In genomic region chr6:116572162-116572561, GRCh38 we compare ENCODE assay signal across 8 cellular contexts. TPM values are rescaled to one million over a fixed set of nuclear protein-coding genes. Genes with fewer than 3 reads are reported as not detected.
DNase-seq lines count a peak whose midpoint lies in the region; ATAC-seq, FAIRE-seq and TF ChIP-seq lines count a peak whose summit lies in the region.

No MANE protein-coding gene starts in this region.

- peak overlapping the region; percentile 75 for H3K9ac ChIP-seq in SU-DHL-6 (ENCODE audit: low read length)

- intact Hi-C loops in CD4-positive, alpha-beta T cell (cut with DNase I, micrococcal nuclease): loop anchor here (5.0 kb wide), 2 partner anchors 95 to 470 kb away; partner anchors contain the start of genes ZUP1 (in 2 of the 2) and NT5DC1 (in 1 of the 2)
- intact Hi-C loops in esophagus muscularis mucosa (cut with DNase I): no loop called here
- intact Hi-C loops in naive thymus-derived CD4-positive, alpha-beta T cell (cut with micrococcal nuclease): loop anchor here in 1 of 2 donors (5.0 kb wide), 1 partner anchor 75 kb away; no protein-coding TSS in a partner anchor

- H3K4me3 Mint-ChIP-seq in CD4-positive, alpha-beta T cell: peak overlapping the region; percentile 95
- H3K4me3 Mint-ChIP-seq in naive thymus-derived CD4-positive, alpha-beta T cell: peak overlapping the region; percentile 94 to 99 (median 98)

- TF ChIP-seq POLR2A in esophagus muscularis mucosa (IDR thresholded peaks at IDR 0.05; ENCODE audit: low read depth): no peak

- H4K20me1 ChIP-seq in SU-DHL-6 (ENCODE audit: low read depth, low read length): no peaks in the 10 kb centered on the region

- H3K4me3 ChIP-seq in SU-DHL-6 (ENCODE audit: insufficient read depth, low read length, poor library complexity, severe bottlenecking) (peak overlapping the region; percentile 82), esophagus muscularis mucosa (peak overlapping the region; percentile 74 to 86 (median 80))
- peak overlapping the region; percentile 86 for H3K4me3 ChIP-seq in naive thymus-derived CD4-positive, alpha-beta T cell (ENCODE audit: low read length)

- no peaks in the 10 kb centered on the region for H3K27me3 Mint-ChIP-seq in CD4-positive, alpha-beta T cell
- H3K27me3 Mint-ChIP-seq in naive thymus-derived CD4-positive, alpha-beta T cell: peaks cover 0 to 3% (median 0%) of the 10 kb centered on the region in 5 donors

- peak overlapping the region; percentile 97 for H3K27ac Mint-ChIP-seq in CD4-positive, alpha-beta T cell
- H3K27ac Mint-ChIP-seq in naive thymus-derived CD4-positive, alpha-beta T cell: peak overlapping the region; percentile 96 to 100 (median 99)

- peaks cover 45% of the 10 kb centered on the region for H3K36me3 Mint-ChIP-seq in CD4-positive, alpha-beta T cell (ENCODE audit: low read depth)
- H3K36me3 Mint-ChIP-seq in naive thymus-derived CD4-positive, alpha-beta T cell: peaks cover 7 to 22% (median 17%) of the 10 kb centered on the region in 5 donors

- H3K9me3 Mint-ChIP-seq in CD4-positive, alpha-beta T cell: no peaks in the 10 kb centered on the region
- no peaks in the 10 kb centered on the region for H3K9me3 Mint-ChIP-seq in naive thymus-derived CD4-positive, alpha-beta T cell

- TF ChIP-seq EP300 in esophagus muscularis mucosa (IDR thresholded peaks at IDR 0.05): no peak

- H3K4me2 ChIP-seq in SU-DHL-6 (ENCODE audit: low read depth, low read length, poor library complexity, severe bottlenecking): peak overlapping the region; percentile 87

- H3K4me1 Mint-ChIP-seq in CD4-positive, alpha-beta T cell (ENCODE audit: low read depth): peaks cover 63% of the 10 kb centered on the region
- H3K4me1 Mint-ChIP-seq in naive thymus-derived CD4-positive, alpha-beta T cell: peaks cover 39 to 73% (median 64%) of the 10 kb centered on the region in 7 donors

- no peak for DNase-seq in CD4-positive, alpha-beta T cell
- DNase-seq in HEK293T (ENCODE audit: extremely low spot score) (peak; percentile 44), esophagus muscularis mucosa (ENCODE audit: extremely low spot score) (no peak), urothelium cell line (ENCODE audit: low spot score) (no peak), kidney glomerular epithelial cell (lab: John Stamatoyannopoulos, UW) (no peak)
- peak in 1 of 9 donors; percentile 10 for DNase-seq in naive thymus-derived CD4-positive, alpha-beta T cell

- peak overlapping the region; percentile 65 for H2AFZ ChIP-seq in SU-DHL-6 (ENCODE audit: low read depth, low read length, severe bottlenecking)

- peaks cover 25 to 53% (median 39%) of the 10 kb centered on the region in 4 donors for H3K4me1 ChIP-seq in esophagus muscularis mucosa
- peaks cover 16 to 21% of the 10 kb centered on the region in 2 donors for H3K4me1 ChIP-seq in naive thymus-derived CD4-positive, alpha-beta T cell (ENCODE audit: control insufficient read depth in 2 of 2, insufficient read depth in 2 of 2, low read length in 2 of 2)

- H3K36me3 ChIP-seq in SU-DHL-6 (ENCODE audit: low read length): no peaks in the 10 kb centered on the region; the same call in 1 of the 2 replicates
- H3K36me3 ChIP-seq in esophagus muscularis mucosa: peaks cover 0 to 24% (median 13%) of the 10 kb centered on the region in 4 donors
- H3K36me3 ChIP-seq in naive thymus-derived CD4-positive, alpha-beta T cell (ENCODE audit: control insufficient read depth in 2 of 3, insufficient read depth in 3 of 3, low read length in 3 of 3): peaks cover 0 to 3% (median 0%) of the 10 kb centered on the region in 3 experiments

- peaks cover 45% of the 10 kb centered on the region for H3K79me2 ChIP-seq in SU-DHL-6 (ENCODE audit: insufficient read depth, low read length)

- no peak for FAIRE-seq in urothelium cell line (lab: Jason Lieb, UNC)

- no peaks in the 10 kb centered on the region for H3K27me3 ChIP-seq in CD4-positive, alpha-beta T cell (ENCODE audit: control insufficient read depth, insufficient read depth, low read length)
- no peaks in the 10 kb centered on the region for H3K27me3 ChIP-seq in SU-DHL-6 (ENCODE audit: low read length)
- no peaks in the 10 kb centered on the region for H3K27me3 ChIP-seq in esophagus muscularis mucosa
- no peaks in the 10 kb centered on the region for H3K27me3 ChIP-seq in naive thymus-derived CD4-positive, alpha-beta T cell (ENCODE audit: control insufficient read depth in 2 of 2, insufficient read depth in 2 of 2, low read length in 2 of 2)

- H3K9me2 ChIP-seq in SU-DHL-6 (replicated peaks; ENCODE audit: insufficient read depth, low read length): no peaks in the 10 kb centered on the region

- POLR2A ChIA-PET in CD4-positive, alpha-beta T cell (lab: Charles Lee): interaction anchor here (0.9 to 3.4 kb wide), 11 partner anchors 8 to 471 kb away, joined by 3 to 121 read pairs (median 15); partner anchors contain the start of genes KPNA5, NT5DC1, TSPYL1 and TSPYL4
- POLR2A ChIA-PET in HEK293T (lab: Yijun Ruan, JAX): interaction anchor here (0.6 to 2.7 kb wide), 11 partner anchors 34 to 319 kb away, joined by 3 to 20 read pairs (median 3); partner anchors contain the start of genes CALHM5, FAM162B, RSPH4A and TSPYL1
- POLR2A ChIA-PET in naive thymus-derived CD4-positive, alpha-beta T cell (lab: Charles Lee): interaction anchor here (0.7 to 5.6 kb wide), 13 partner anchors 8 to 1613 kb away, joined by 3 to 70 read pairs (median 8); partner anchors contain the start of genes KPNA5, NT5DC1, RSPH4A and TSPYL1

- WGBS in esophagus muscularis mucosa: 7% methylated on average over 6 of the region's 7 CpGs

- no peak overlapping the region for H3K27ac ChIP-seq in CD4-positive, alpha-beta T cell (ENCODE audit: low read depth, low read length)
- H3K27ac ChIP-seq in SU-DHL-6 (ENCODE audit: low read depth, low read length): peak overlapping the region; percentile 78
- H3K27ac ChIP-seq in esophagus muscularis mucosa (replicated peaks in 1 of 4): peak overlapping the region; percentile 84 to 91 (median 86)
- peak overlapping the region; percentile 95 for H3K27ac ChIP-seq in naive thymus-derived CD4-positive, alpha-beta T cell (ENCODE audit: low read depth, low read length)

- peaks cover 4% of the 10 kb centered on the region; the same call in 1 of the 2 replicates for H3F3A ChIP-seq in SU-DHL-6 (ENCODE audit: insufficient read depth)

- CTCF ChIA-PET in CD4-positive, alpha-beta T cell (lab: Charles Lee): interaction anchor here (0.7 to 2.6 kb wide), 7 partner anchors 11 to 471 kb away, joined by 3 to 10 read pairs (median 6); partner anchors contain the start of genes NT5DC1 and TSPYL1
- CTCF ChIA-PET in HEK293T (lab: Yijun Ruan, JAX): interaction anchor here (0.5 to 2.4 kb wide), 2 partner anchors 303 to 317 kb away, joined by 3 to 13 read pairs; no protein-coding TSS in a partner anchor
- CTCF ChIA-PET in naive thymus-derived CD4-positive, alpha-beta T cell (lab: Charles Lee): interaction anchor here (0.7 to 3.2 kb wide), 2 partner anchors 9 to 13 kb away, joined by 3 to 14 read pairs; no protein-coding TSS in a partner anchor

- no peak for ATAC-seq in CD4-positive, alpha-beta T cell (ENCODE audit: poor library complexity)
- no peak for ATAC-seq in naive thymus-derived CD4-positive, alpha-beta T cell
- ATAC-seq in HG02870 (IDR thresholded peaks at IDR 0.05; ENCODE audit: unreplicated experiment): no peak

- H3K9me3 ChIP-seq in CD4-positive, alpha-beta T cell (ENCODE audit: control insufficient read depth, low read length): no peaks in the 10 kb centered on the region
- H3K9me3 ChIP-seq in SU-DHL-6 (ENCODE audit: insufficient read depth, low read length) (no peaks in the 10 kb centered on the region), esophagus muscularis mucosa (no peaks in the 10 kb centered on the region)
- H3K9me3 ChIP-seq in naive thymus-derived CD4-positive, alpha-beta T cell (ENCODE audit: control insufficient read depth in 2 of 3, low read length in 3 of 3): no peaks in the 10 kb centered on the region

- no peak for TF ChIP-seq CTCF in CD4-positive, alpha-beta T cell (IDR thresholded peaks at IDR 0.05)
- TF ChIP-seq CTCF in SU-DHL-6 (IDR thresholded peaks at IDR 0.05; ENCODE audit: insufficient read depth, low read length, poor library complexity, severe bottlenecking): no peak
- TF ChIP-seq CTCF in esophagus muscularis mucosa (IDR thresholded peaks at IDR 0.05): no peak

TF ChIP-seq in HEK293T, 16 proteins besides CTCF, POLR2A, EP300 and RAD21 (continues in another document):
- TF ChIP-seq FOXK2 (IDR thresholded peaks at IDR 0.05) (no peak), SP1 (IDR thresholded peaks at IDR 0.05) (no peak), ZNF384 (IDR thresholded peaks at IDR 0.05) (no peak), L3MBTL2 (conservative IDR thresholded peaks at IDR 0.05) (no peak), ELF4 (IDR thresholded peaks at IDR 0.05) (no peak), NFRKB (IDR thresholded peaks at IDR 0.05) (no peak), SUZ12 (IDR thresholded peaks at IDR 0.05) (no peak), BHLHE40 (IDR thresholded peaks at IDR 0.05; ENCODE audit: borderline replicate concordance) (no peak), FOXM1 (IDR thresholded peaks at IDR 0.05; ENCODE audit: borderline replicate concordance) (no peak), ARNT (IDR thresholded peaks at IDR 0.05) (no peak), FOXA1 (IDR thresholded peaks at IDR 0.05) (no peak), LEF1 (IDR thresholded peaks at IDR 0.05; ENCODE audit: borderline replicate concordance) (no peak), CTBP1 (IDR thresholded peaks at IDR 0.05; ENCODE audit: borderline replicate concordance) (no peak)

RNA-seq across cellular contexts. Expression of gene RWDD1, which starts 0.9 kb away (rescaled TPM):
- 10 to 100 TPM; 60.3 to 60.5 TPM for total RNA-seq in CD4-positive, alpha-beta T cell
- total RNA-seq in esophagus muscularis mucosa: 10 to 100 TPM; 44.1 to 76.4 (median 53.3) TPM
- 10 to 100 TPM; 33.2 to 39.9 (median 36.7) TPM for total RNA-seq in naive thymus-derived CD4-positive, alpha-beta T cell
- 10 to 100 TPM; 35.0 to 68.5 TPM for polyA plus RNA-seq in naive thymus-derived CD4-positive, alpha-beta T cell

RNA-seq across cellular contexts. Expression of gene CALHM4, which starts 18.6 kb away (rescaled TPM):
- not detected for total RNA-seq in CD4-positive, alpha-beta T cell
- not detected for total RNA-seq in esophagus muscularis mucosa
- total RNA-seq in naive thymus-derived CD4-positive, alpha-beta T cell: not detected
- not detected for polyA plus RNA-seq in naive thymus-derived CD4-positive, alpha-beta T cell

RNA-seq across cellular contexts. Expression of gene TRAPPC3L, which starts 26.7 kb away (rescaled TPM):
- total RNA-seq in CD4-positive, alpha-beta T cell: not detected
- under 1 TPM in 1 of 4 donors, not detected in 3; 0.42 TPM for total RNA-seq in esophagus muscularis mucosa
- not detected for total RNA-seq in naive thymus-derived CD4-positive, alpha-beta T cell
- not detected for polyA plus RNA-seq in naive thymus-derived CD4-positive, alpha-beta T cell

RNA-seq across cellular contexts. Expression of gene RSPH4A, which starts 44.1 kb away (rescaled TPM):
- under 1 TPM; 0.56 to 0.88 TPM for total RNA-seq in CD4-positive, alpha-beta T cell
- under 1 TPM in 2 of 4 donors, not detected in 2; 0.29 to 0.50 TPM for total RNA-seq in esophagus muscularis mucosa
- 1 to 10 TPM in 1 of 5 experiments, under 1 TPM in 4; 0.53 to 1.3 (median 0.73) TPM for total RNA-seq in naive thymus-derived CD4-positive, alpha-beta T cell
- polyA plus RNA-seq in naive thymus-derived CD4-positive, alpha-beta T cell: not detected
